Comparison of ENCODE assay signal across 23 cellular contexts in genomic region chr17:55897301-55897700, GRCh38.
A peak's percentile ranks its signal among the peaks of the same experiment; 100 is the strongest.
DNase-seq lines count a peak whose midpoint lies in the region; ATAC-seq, FAIRE-seq and TF ChIP-seq lines count a peak whose summit lies in the region.
"Had no signal": no experiment of that assay in that cellular context is flagged by ENCODE, and none has a peak within 500 bp of the region (broad histone marks: within the 10 kb centered on the region; RNA-seq: fewer than 3 reads in every experiment).

No MANE protein-coding gene starts in this region.

- no peaks in the 10 kb centered on the region for H3K9me3 Mint-ChIP-seq in MCF 10A (ENCODE audit: unreplicated experiment)
- H3K9me3 Mint-ChIP-seq: CD8-positive, alpha-beta T cell had no signal

- H3K4me1 Mint-ChIP-seq in MCF 10A (ENCODE audit: insufficient read depth, unreplicated experiment) = no peaks in the 10 kb centered on the region

- H3K27me3 ChIP-seq in breast epithelium (no peaks in the 10 kb centered on the region), muscle layer of duodenum (ENCODE audit: low read depth, low read length) (no peaks in the 10 kb centered on the region), aorta (ENCODE audit: control insufficient read depth in 1 of 2, insufficient read depth in 2 of 2, low read length in 1 of 2) (no peaks in the 10 kb centered on the region)

- intact Hi-C loops in MCF 10A (cut with micrococcal nuclease) = no loop called here
- intact Hi-C loops in breast epithelium (cut with DNase I; ENCODE audit: low total_unique reads) = no loop called here
- intact Hi-C loops in left ventricle myocardium superior (cut with micrococcal nuclease) = no loop called here
- intact Hi-C loops in aorta (cut with DNase I) = no loop called here

- peak; percentile 39 for ATAC-seq in left ventricle myocardium superior
- peak; percentile 84 for ATAC-seq in aorta (ENCODE audit: low FRiP score)
- ATAC-seq: CD8-positive, alpha-beta T cell; GM12878 had no signal

- no peaks in the 10 kb centered on the region for H3K36me3 ChIP-seq in breast epithelium
- H3K36me3 ChIP-seq in muscle layer of duodenum (ENCODE audit: control insufficient read depth in 1 of 2, insufficient read depth in 2 of 2, low read length in 2 of 2) = no peaks in the 10 kb centered on the region
- no peaks in the 10 kb centered on the region for H3K36me3 ChIP-seq in aorta (ENCODE audit: control insufficient read depth in 1 of 2, insufficient read depth in 2 of 2, low read length in 1 of 2)

- no TSS peak for BruUV-seq in MCF 10A (replicated peaks; lab: Mats Ljungman, UMichigan)

- H3K9me3 ChIP-seq in breast epithelium = no peaks in the 10 kb centered on the region
- H3K9me3 ChIP-seq in muscle layer of duodenum (ENCODE audit: control insufficient read depth in 1 of 2, low read length in 2 of 2) = no peaks in the 10 kb centered on the region
- H3K9me3 ChIP-seq in aorta (ENCODE audit: control insufficient read depth, low read length) = peaks cover 1% of the 10 kb centered on the region

- H3K27ac ChIP-seq in breast epithelium = no peak overlapping the region
- peak overlapping the region; percentile 32 for H3K27ac ChIP-seq in muscle layer of duodenum (ENCODE audit: low read length)
- no peak overlapping the region for H3K27ac ChIP-seq in aorta (ENCODE audit: low read depth in 1 of 2, low read length in 2 of 2)
- H3K27ac ChIP-seq: 22Rv1, GM23248, PC-9, SK-N-MC had no signal

- TF ChIP-seq POLR2A in breast epithelium (IDR thresholded peaks at IDR 0.05) = no peak

- CTCF ChIA-PET in MCF 10A (lab: Yijun Ruan, JAX) = no interaction called here

- no peak for TF ChIP-seq CTCF in MCF 10A (IDR thresholded peaks at IDR 0.05; ENCODE audit: unreplicated experiment)
- TF ChIP-seq CTCF in breast epithelium (IDR thresholded peaks at IDR 0.05) = no peak

- H3K27ac Mint-ChIP-seq in MCF 10A (ENCODE audit: low read depth, unreplicated experiment) = no peak overlapping the region
- H3K27ac Mint-ChIP-seq: CD8-positive, alpha-beta T cell had no signal

- no peaks in the 10 kb centered on the region for H3K27me3 Mint-ChIP-seq in MCF 10A (ENCODE audit: insufficient read depth, unreplicated experiment)

- no peaks in the 10 kb centered on the region for H3K36me3 Mint-ChIP-seq in MCF 10A (ENCODE audit: insufficient read depth, unreplicated experiment)
- H3K36me3 Mint-ChIP-seq: CD8-positive, alpha-beta T cell had no signal

- WGBS in aorta, 2 donors = 72 to 75% methylated on average over 4 of the region's 4 CpGs

- H3K4me3 ChIP-seq in breast epithelium (no peak overlapping the region), muscle layer of duodenum (ENCODE audit: low read depth in 1 of 2, low read length in 2 of 2) (no peak overlapping the region), aorta (ENCODE audit: low read length in 2 of 2) (no peak overlapping the region)
- H3K4me3 ChIP-seq: GM12878, GM23248, PC-9, SK-N-MC had no signal

- no peak for FAIRE-seq in HTR-8/SVneo (lab: Jason Lieb, UNC)
- FAIRE-seq: GM12878, GM18507 had no signal

- POLR2A ChIA-PET in MCF 10A (lab: Yijun Ruan, JAX) = no interaction called here

- no peak overlapping the region for H3K4me3 Mint-ChIP-seq in MCF 10A (ENCODE audit: unreplicated experiment)
- H3K4me3 Mint-ChIP-seq: CD8-positive, alpha-beta T cell had no signal

- no peaks in the 10 kb centered on the region for H3K4me1 ChIP-seq in breast epithelium
- no peaks in the 10 kb centered on the region for H3K4me1 ChIP-seq in muscle layer of duodenum (ENCODE audit: control insufficient read depth in 1 of 2, insufficient read depth in 2 of 2, low read length in 2 of 2)
- no peaks in the 10 kb centered on the region for H3K4me1 ChIP-seq in aorta (ENCODE audit: control insufficient read depth in 1 of 2, insufficient read depth in 2 of 2, low read length in 2 of 2)

- DNase-seq in MCF 10A (ENCODE audit: unreplicated experiment) (peak; percentile 3), breast epithelium (ENCODE audit: low spot score in 2 of 2) (no peak), left ventricle myocardium superior (no peak), aorta (peak in 1 of 2 donors; percentile 72), NCI-H345 treated with DMSO at 0.1 percent for 48 hours (lab: John Stamatoyannopoulos, UW; ENCODE audit: unreplicated experiment) (no peak), amygdala (lab: John Stamatoyannopoulos, UW) (no peak), HTR-8/SVneo (ENCODE audit: insufficient read length, low spot score) (no peak)
- DNase-seq: CD8-positive, alpha-beta T cell; DMS79; GDM1; GM23248; HCEC 1CT; NCI-H1417 treated with DMSO at 0.1 percent for 48 hours; NCI-H2029 treated with DMSO at 0.1 percent for 48 hours; NCI-H2171 treated with DMSO at 0.1 percent for 48 hours; NCI-H510A; NCI-H82; PC-9 had no signal
